ENCODE assay signal across 1 cellular context in the genomic region with DNA sequence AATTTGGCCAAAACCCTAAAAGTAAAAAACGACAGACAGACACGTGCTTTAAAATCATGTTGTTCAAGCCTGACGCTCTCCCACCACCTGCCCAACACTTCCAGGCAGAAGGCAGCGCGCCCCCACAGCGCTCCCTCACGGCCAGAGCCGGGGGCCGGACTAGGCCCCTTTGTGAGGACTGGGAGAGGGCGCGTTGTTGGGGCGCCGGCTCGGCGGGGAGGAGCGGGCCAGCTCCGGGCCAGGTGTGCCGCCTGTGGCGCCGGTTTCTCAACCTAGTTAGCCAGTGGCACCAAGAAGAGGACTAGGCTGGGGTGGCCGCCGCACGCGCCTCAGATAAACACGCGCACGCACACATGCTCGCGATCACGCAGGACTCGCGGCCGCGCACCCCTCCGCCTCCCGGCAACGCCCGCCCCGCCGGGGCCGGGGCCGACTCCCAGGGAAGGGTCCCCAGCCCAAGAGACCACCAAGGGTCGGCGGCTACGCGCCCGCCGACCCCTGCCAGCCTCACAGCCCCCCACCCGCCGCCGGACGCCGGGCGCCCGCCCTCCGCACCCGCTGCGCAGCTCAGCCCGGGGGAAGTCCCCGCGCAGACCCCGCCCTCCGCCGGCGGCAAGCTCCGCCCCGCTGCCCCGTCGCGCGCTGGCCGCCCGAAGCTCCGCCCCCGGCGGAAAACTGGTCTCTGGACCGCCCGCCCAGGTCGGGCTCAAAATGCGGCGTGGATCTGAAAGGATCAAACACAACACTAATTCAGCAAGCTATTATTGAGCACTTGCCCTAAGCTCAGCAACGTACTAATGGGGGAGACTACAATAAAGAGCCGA.
TF ChIP-seq lines count a peak whose summit lies in the region.

A gene (minus strand): TSS at position 584 of the 824 bp plus-strand sequence.

TF ChIP-seq in HepG2, 621 proteins besides CTCF, POLR2A, EP300 and RAD21 (continued from another document and continues in another):
- TF ChIP-seq, protein P1, sequence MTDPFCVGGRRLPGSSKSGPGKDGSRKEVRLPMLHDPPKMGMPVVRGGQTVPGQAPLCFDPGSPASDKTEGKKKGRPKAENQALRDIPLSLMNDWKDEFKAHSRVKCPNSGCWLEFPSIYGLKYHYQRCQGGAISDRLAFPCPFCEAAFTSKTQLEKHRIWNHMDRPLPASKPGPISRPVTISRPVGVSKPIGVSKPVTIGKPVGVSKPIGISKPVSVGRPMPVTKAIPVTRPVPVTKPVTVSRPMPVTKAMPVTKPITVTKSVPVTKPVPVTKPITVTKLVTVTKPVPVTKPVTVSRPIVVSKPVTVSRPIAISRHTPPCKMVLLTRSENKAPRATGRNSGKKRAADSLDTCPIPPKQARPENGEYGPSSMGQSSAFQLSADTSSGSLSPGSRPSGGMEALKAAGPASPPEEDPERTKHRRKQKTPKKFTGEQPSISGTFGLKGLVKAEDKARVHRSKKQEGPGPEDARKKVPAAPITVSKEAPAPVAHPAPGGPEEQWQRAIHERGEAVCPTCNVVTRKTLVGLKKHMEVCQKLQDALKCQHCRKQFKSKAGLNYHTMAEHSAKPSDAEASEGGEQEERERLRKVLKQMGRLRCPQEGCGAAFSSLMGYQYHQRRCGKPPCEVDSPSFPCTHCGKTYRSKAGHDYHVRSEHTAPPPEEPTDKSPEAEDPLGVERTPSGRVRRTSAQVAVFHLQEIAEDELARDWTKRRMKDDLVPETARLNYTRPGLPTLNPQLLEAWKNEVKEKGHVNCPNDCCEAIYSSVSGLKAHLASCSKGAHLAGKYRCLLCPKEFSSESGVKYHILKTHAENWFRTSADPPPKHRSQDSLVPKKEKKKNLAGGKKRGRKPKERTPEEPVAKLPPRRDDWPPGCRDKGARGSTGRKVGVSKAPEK (CRISPR knock-in tag; IDR thresholded peaks at IDR 0.05; ENCODE audit: borderline replicate concordance), result no peak
- TF ChIP-seq YY1 (IDR thresholded peaks at IDR 0.05; ENCODE audit: insufficient read depth, insufficient replicate concordance, low read depth, low read length) (no peak), ZFP36L2 (CRISPR knock-in tag; IDR thresholded peaks at IDR 0.05) (no peak), NFE2L2 (IDR thresholded peaks at IDR 0.05; ENCODE audit: low read length) (no peak), ZNF660 (CRISPR knock-in tag; IDR thresholded peaks at IDR 0.05; ENCODE audit: borderline replicate concordance, low read depth) (no peak), ZNF33B (CRISPR knock-in tag; IDR thresholded peaks at IDR 0.05) (no peak; the same call in 1 of the 2 replicates), ZNF468 (CRISPR knock-in tag; IDR thresholded peaks at IDR 0.05) (no peak), ZNF547 (CRISPR knock-in tag; IDR thresholded peaks at IDR 0.05) (no peak; the same call in 1 of the 2 replicates), MED8 (CRISPR knock-in tag; IDR thresholded peaks at IDR 0.05; ENCODE audit: insufficient replicate concordance) (no peak), TEAD3 (CRISPR knock-in tag; optimal IDR thresholded peaks at IDR 0.05; ENCODE audit: borderline replicate concordance) (no peak), SRSF4 (IDR thresholded peaks at IDR 0.05; ENCODE audit: low read depth, low read length, poor library complexity, severe bottlenecking) (no peak), ZFP90 (CRISPR knock-in tag; IDR thresholded peaks at IDR 0.05; ENCODE audit: borderline replicate concordance) (peak; percentile 67), ZNF34 (CRISPR knock-in tag; IDR thresholded peaks at IDR 0.05; ENCODE audit: borderline replicate concordance) (0 out of 2 replicates have a peak, but pooled peaks have one; percentile 72), ZNF20 (CRISPR knock-in tag; IDR thresholded peaks at IDR 0.05) (no peak), SALL1 (CRISPR knock-in tag; IDR thresholded peaks at IDR 0.05) (no peak; the same call in none of the 2 replicates), WIZ (CRISPR knock-in tag; IDR thresholded peaks at IDR 0.05) (no peak), ZNF878 (CRISPR knock-in tag; IDR thresholded peaks at IDR 0.05) (no peak), ZNF296 (CRISPR knock-in tag; conservative IDR thresholded peaks at IDR 0.05) (no peak; the same call in 1 of the 2 replicates), ZNF607 (CRISPR knock-in tag; IDR thresholded peaks at IDR 0.05; ENCODE audit: borderline replicate concordance) (peak; percentile 71; the same call in 1 of the 2 replicates), GATA4 (IDR thresholded peaks at IDR 0.05; ENCODE audit: borderline replicate concordance, low read depth) (no peak), FOXK1 (CRISPR knock-in tag; IDR thresholded peaks at IDR 0.05; ENCODE audit: borderline replicate concordance, low read depth) (no peak), FOXA3 (CRISPR knock-in tag; IDR thresholded peaks at IDR 0.05) (no peak), HES4 (CRISPR knock-in tag; IDR thresholded peaks at IDR 0.05; ENCODE audit: borderline replicate concordance) (peak; percentile 66; the same call in 1 of the 2 replicates), TRIM24 (CRISPR knock-in tag; IDR thresholded peaks at IDR 0.05) (no peak), ZNF121 (CRISPR knock-in tag; IDR thresholded peaks at IDR 0.05) (no peak), ZNF570 (CRISPR knock-in tag; IDR thresholded peaks at IDR 0.05; ENCODE audit: borderline replicate concordance) (no peak), ZNF230 (CRISPR knock-in tag; IDR thresholded peaks at IDR 0.05) (peak; percentile 91), BORCS8-MEF2B (CRISPR knock-in tag; IDR thresholded peaks at IDR 0.05) (no peak), CEBPB (IDR thresholded peaks at IDR 0.05; ENCODE audit: borderline replicate concordance, low read depth, low read length) (no peak), RFXANK (CRISPR knock-in tag; IDR thresholded peaks at IDR 0.05) (no peak), PHF20 (CRISPR knock-in tag; IDR thresholded peaks at IDR 0.05) (peak; percentile 50)
- TF ChIP-seq, protein P2, sequence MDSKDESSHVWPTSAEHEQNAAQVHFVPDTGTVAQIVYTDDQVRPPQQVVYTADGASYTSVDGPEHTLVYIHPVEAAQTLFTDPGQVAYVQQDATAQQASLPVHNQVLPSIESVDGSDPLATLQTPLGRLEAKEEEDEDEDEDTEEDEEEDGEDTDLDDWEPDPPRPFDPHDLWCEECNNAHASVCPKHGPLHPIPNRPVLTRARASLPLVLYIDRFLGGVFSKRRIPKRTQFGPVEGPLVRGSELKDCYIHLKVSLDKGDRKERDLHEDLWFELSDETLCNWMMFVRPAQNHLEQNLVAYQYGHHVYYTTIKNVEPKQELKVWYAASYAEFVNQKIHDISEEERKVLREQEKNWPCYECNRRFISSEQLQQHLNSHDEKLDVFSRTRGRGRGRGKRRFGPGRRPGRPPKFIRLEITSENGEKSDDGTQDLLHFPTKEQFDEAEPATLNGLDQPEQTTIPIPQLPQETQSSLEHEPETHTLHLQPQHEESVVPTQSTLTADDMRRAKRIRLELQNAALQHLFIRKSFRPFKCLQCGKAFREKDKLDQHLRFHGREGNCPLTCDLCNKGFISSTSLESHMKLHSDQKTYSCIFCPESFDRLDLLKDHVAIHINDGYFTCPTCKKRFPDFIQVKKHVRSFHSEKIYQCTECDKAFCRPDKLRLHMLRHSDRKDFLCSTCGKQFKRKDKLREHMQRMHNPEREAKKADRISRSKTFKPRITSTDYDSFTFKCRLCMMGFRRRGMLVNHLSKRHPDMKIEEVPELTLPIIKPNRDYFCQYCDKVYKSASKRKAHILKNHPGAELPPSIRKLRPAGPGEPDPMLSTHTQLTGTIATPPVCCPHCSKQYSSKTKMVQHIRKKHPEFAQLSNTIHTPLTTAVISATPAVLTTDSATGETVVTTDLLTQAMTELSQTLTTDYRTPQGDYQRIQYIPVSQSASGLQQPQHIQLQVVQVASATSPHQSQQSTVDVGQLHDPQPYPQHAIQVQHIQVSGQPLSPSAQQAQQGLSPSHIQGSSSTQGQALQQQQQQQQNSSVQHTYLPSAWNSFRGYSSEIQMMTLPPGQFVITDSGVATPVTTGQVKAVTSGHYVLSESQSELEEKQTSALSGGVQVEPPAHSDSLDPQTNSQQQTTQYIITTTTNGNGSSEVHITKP (CRISPR knock-in tag; IDR thresholded peaks at IDR 0.05; ENCODE audit: low read depth), result no peak
- TF ChIP-seq, protein P3, sequence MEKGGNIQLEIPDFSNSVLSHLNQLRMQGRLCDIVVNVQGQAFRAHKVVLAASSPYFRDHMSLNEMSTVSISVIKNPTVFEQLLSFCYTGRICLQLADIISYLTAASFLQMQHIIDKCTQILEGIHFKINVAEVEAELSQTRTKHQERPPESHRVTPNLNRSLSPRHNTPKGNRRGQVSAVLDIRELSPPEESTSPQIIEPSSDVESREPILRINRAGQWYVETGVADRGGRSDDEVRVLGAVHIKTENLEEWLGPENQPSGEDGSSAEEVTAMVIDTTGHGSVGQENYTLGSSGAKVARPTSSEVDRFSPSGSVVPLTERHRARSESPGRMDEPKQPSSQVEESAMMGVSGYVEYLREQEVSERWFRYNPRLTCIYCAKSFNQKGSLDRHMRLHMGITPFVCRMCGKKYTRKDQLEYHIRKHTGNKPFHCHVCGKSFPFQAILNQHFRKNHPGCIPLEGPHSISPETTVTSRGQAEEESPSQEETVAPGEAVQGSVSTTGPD (CRISPR knock-in tag; IDR thresholded peaks at IDR 0.05), result peak; percentile 46; the same call in 1 of the 2 replicates
- TF ChIP-seq, protein P4, sequence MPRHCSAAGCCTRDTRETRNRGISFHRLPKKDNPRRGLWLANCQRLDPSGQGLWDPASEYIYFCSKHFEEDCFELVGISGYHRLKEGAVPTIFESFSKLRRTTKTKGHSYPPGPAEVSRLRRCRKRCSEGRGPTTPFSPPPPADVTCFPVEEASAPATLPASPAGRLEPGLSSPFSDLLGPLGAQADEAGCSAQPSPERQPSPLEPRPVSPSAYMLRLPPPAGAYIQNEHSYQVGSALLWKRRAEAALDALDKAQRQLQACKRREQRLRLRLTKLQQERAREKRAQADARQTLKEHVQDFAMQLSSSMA (CRISPR knock-in tag; IDR thresholded peaks at IDR 0.05), result no peak
- TF ChIP-seq, protein P5, sequence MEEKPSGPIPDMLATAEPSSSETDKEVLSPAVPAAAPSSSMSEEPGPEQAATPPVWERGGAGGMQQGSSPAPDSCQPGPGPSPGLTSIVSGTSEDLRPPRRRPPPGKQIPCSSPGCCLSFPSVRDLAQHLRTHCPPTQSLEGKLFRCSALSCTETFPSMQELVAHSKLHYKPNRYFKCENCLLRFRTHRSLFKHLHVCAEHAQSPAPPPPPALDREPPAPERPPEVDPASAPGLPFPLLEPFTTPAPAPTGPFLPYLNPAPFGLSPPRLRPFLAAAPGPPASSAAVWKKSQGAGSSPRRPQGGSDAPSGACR (CRISPR knock-in tag; IDR thresholded peaks at IDR 0.05), result 0 out of 2 replicates have a peak, but pooled peaks have one; percentile 57
- TF ChIP-seq, protein P6, sequence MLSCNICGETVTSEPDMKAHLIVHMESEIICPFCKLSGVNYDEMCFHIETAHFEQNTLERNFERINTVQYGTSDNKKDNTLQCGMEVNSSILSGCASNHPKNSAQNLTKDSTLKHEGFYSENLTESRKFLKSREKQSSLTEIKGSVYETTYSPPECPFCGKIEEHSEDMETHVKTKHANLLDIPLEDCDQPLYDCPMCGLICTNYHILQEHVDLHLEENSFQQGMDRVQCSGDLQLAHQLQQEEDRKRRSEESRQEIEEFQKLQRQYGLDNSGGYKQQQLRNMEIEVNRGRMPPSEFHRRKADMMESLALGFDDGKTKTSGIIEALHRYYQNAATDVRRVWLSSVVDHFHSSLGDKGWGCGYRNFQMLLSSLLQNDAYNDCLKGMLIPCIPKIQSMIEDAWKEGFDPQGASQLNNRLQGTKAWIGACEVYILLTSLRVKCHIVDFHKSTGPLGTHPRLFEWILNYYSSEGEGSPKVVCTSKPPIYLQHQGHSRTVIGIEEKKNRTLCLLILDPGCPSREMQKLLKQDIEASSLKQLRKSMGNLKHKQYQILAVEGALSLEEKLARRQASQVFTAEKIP (CRISPR knock-in tag; IDR thresholded peaks at IDR 0.05; ENCODE audit: borderline replicate concordance), result no peak
- TF ChIP-seq, protein P7, sequence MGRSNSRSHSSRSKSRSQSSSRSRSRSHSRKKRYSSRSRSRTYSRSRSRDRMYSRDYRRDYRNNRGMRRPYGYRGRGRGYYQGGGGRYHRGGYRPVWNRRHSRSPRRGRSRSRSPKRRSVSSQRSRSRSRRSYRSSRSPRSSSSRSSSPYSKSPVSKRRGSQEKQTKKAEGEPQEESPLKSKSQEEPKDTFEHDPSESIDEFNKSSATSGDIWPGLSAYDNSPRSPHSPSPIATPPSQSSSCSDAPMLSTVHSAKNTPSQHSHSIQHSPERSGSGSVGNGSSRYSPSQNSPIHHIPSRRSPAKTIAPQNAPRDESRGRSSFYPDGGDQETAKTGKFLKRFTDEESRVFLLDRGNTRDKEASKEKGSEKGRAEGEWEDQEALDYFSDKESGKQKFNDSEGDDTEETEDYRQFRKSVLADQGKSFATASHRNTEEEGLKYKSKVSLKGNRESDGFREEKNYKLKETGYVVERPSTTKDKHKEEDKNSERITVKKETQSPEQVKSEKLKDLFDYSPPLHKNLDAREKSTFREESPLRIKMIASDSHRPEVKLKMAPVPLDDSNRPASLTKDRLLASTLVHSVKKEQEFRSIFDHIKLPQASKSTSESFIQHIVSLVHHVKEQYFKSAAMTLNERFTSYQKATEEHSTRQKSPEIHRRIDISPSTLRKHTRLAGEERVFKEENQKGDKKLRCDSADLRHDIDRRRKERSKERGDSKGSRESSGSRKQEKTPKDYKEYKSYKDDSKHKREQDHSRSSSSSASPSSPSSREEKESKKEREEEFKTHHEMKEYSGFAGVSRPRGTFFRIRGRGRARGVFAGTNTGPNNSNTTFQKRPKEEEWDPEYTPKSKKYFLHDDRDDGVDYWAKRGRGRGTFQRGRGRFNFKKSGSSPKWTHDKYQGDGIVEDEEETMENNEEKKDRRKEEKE (IDR thresholded peaks at IDR 0.05), result no peak
- TF ChIP-seq, protein P8, sequence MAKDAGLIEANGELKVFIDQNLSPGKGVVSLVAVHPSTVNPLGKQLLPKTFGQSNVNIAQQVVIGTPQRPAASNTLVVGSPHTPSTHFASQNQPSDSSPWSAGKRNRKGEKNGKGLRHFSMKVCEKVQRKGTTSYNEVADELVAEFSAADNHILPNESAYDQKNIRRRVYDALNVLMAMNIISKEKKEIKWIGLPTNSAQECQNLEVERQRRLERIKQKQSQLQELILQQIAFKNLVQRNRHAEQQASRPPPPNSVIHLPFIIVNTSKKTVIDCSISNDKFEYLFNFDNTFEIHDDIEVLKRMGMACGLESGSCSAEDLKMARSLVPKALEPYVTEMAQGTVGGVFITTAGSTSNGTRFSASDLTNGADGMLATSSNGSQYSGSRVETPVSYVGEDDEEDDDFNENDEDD (CRISPR knock-in tag; IDR thresholded peaks at IDR 0.05; ENCODE audit: borderline replicate concordance), result peak; percentile 71; the same call in 1 of the 2 replicates
- TF ChIP-seq, protein P9, sequence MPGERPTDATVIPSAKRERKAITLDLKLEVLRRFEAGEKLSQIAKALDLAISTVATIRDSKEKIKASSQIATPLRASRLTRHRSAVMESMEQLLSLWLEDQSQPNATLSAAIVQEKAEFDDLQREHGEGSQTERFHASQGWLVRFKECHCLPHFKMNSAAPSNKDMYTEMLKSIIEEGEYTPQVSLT (CRISPR knock-in tag; IDR thresholded peaks at IDR 0.05; ENCODE audit: borderline replicate concordance, low read depth), result no peak
- TF ChIP-seq, protein P10, sequence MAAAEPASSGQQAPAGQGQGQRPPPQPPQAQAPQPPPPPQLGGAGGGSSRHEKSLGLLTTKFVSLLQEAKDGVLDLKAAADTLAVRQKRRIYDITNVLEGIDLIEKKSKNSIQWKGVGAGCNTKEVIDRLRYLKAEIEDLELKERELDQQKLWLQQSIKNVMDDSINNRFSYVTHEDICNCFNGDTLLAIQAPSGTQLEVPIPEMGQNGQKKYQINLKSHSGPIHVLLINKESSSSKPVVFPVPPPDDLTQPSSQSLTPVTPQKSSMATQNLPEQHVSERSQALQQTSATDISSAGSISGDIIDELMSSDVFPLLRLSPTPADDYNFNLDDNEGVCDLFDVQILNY (CRISPR knock-in tag; conservative IDR thresholded peaks at IDR 0.05), result 0 out of 2 replicates have a peak, but pooled peaks have one; percentile 18
- TF ChIP-seq, protein P11, sequence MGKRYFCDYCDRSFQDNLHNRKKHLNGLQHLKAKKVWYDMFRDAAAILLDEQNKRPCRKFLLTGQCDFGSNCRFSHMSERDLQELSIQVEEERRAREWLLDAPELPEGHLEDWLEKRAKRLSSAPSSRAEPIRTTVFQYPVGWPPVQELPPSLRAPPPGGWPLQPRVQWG (CRISPR knock-in tag; IDR thresholded peaks at IDR 0.05; ENCODE audit: borderline replicate concordance, low read depth), result no peak
